8 cellular contexts compared by ENCODE assay signal in genomic region chr20:23350855-23351838, GRCh38. TPM values are rescaled to one million over a fixed set of nuclear protein-coding genes. Genes with fewer than 3 reads are reported as not detected.
DNase-seq lines count a peak whose midpoint lies in the region; ATAC-seq, FAIRE-seq and TF ChIP-seq lines count a peak whose summit lies in the region.

No MANE protein-coding gene starts in this region.

- H3K4me3 ChIP-seq in ACC112 (ENCODE audit: low read depth, low read length), result peak overlapping the region; percentile 92
- peak overlapping the region; percentile 20 to 79 (median 72) for H3K4me3 ChIP-seq in endothelial cell of umbilical vein (replicated peaks in 1 of 3; ENCODE audit: insufficient read depth in 1 of 3, low read depth in 1 of 3, low read length in 3 of 3)

- H3K36me3 ChIP-seq in ACC112 (ENCODE audit: insufficient read depth, low read length) (no peaks in the 10 kb centered on the region), endothelial cell of umbilical vein (ENCODE audit: control insufficient read depth in 2 of 2, extremely low read depth in 1 of 2, insufficient read depth in 2 of 2, low read length in 2 of 2) (peaks cover 7 to 13% of the 10 kb centered on the region in 2 experiments)

- H3K9me1 ChIP-seq in endothelial cell of umbilical vein (replicated peaks; ENCODE audit: control insufficient read depth, extremely low read depth, insufficient read depth, low read length), result no peaks in the 10 kb centered on the region

- FAIRE-seq in endothelial cell of umbilical vein (lab: Jason Lieb, UNC), result peak; percentile 79

- peak overlapping the region; percentile 88 for H3K9ac ChIP-seq in endothelial cell of umbilical vein (replicated peaks; ENCODE audit: extremely low read depth, insufficient read depth, low read length)

- no peak overlapping the region for H2AFZ ChIP-seq in ACC112 (ENCODE audit: low read length, unreplicated experiment)
- H2AFZ ChIP-seq in endothelial cell of umbilical vein (ENCODE audit: low read depth, low read length), result peak overlapping the region; percentile 30

- TF ChIP-seq CTCF in endothelial cell of umbilical vein (IDR thresholded peaks at IDR 0.05; ENCODE audit: extremely low read depth in 1 of 2, insufficient read depth in 1 of 2, low read depth in 1 of 2, low read length in 2 of 2), result no peak

- ATAC-seq in GM18867 (IDR thresholded peaks at IDR 0.05; ENCODE audit: unreplicated experiment), result peak; percentile 24
- ATAC-seq in HG03060 (IDR thresholded peaks at IDR 0.05; ENCODE audit: low read depth, unreplicated experiment), result peak; percentile 12

- DNase-seq in NCI-H526 treated with DMSO at 0.1 percent for 48 hours (lab: John Stamatoyannopoulos, UW) (peak; percentile 39), endothelial cell of umbilical vein (ENCODE audit: low read depth, low spot score) (peak; percentile 69), myocyte (ENCODE audit: low read depth) (peak; percentile 53)
- peak; percentile 65 for DNase-seq in activated CD8-positive, alpha-beta memory T cell treated with anti-CD3 and anti-CD28 coated beads, Interleukin-2, amount 50 U/mL, for 4 hours
- DNase-seq in stimulated activated naive CD4-positive, alpha-beta T cell treated with Interleukin-2 at 50 U/mL for 16 hours (lab: John Stamatoyannopoulos, UW), result peak; percentile 64

- POLR2A ChIA-PET in endothelial cell of umbilical vein (lab: Charles Lee), result interaction anchor here (1.2 to 1.8 kb wide), 5 partner anchors 10 to 302 kb away, joined by 3 to 10 read pairs (median 5); partner anchors contain the start of gene GZF1

- H3K79me2 ChIP-seq in ACC112 (ENCODE audit: control insufficient read depth, insufficient read depth, low read length, unreplicated experiment), result peaks cover 38% of the 10 kb centered on the region
- peaks cover 39% of the 10 kb centered on the region for H3K79me2 ChIP-seq in endothelial cell of umbilical vein (ENCODE audit: control insufficient read depth, insufficient read depth, low read length)

- H3K4me1 ChIP-seq in ACC112 (ENCODE audit: control insufficient read depth, insufficient read depth, low read length, unreplicated experiment), result peaks cover 11% of the 10 kb centered on the region
- peaks cover 19% of the 10 kb centered on the region for H3K4me1 ChIP-seq in endothelial cell of umbilical vein (ENCODE audit: control insufficient read depth, extremely low read depth, insufficient read depth, low read length)

- dilution Hi-C loops in endothelial cell of umbilical vein (cut with MboI; ENCODE audit: extremely low pct_ligation_motif_present, low sequenced_read_pairs), result no loop called here

- no TSS peak for BruUV-seq in endothelial cell of umbilical vein (replicated peaks; lab: Mats Ljungman, UMichigan)

- H3K4me2 ChIP-seq in endothelial cell of umbilical vein (ENCODE audit: insufficient read depth, low read length), result peak overlapping the region; percentile 63

- intact Hi-C loops in endothelial cell of umbilical vein (cut with micrococcal nuclease), result loop anchor here (1.0 to 5.0 kb wide), 9 partner anchors 7 to 554 kb away; partner anchors contain the start of gene NAPB

- CTCF ChIA-PET in endothelial cell of umbilical vein (lab: Charles Lee), result interaction anchor here (1.2 to 2.9 kb wide), 17 partner anchors 8 to 659 kb away, joined by 3 to 46 read pairs (median 6); partner anchors contain the start of genes NAPB and THBD

- TF ChIP-seq POLR2A in endothelial cell of umbilical vein (IDR thresholded peaks at IDR 0.05; ENCODE audit: low read depth, low read length), result no peak

- no peaks in the 10 kb centered on the region for H3K9me3 ChIP-seq in endothelial cell of umbilical vein (replicated peaks; ENCODE audit: control insufficient read depth, insufficient read depth, low read length)

- peak overlapping the region; percentile 98 for H3K27ac ChIP-seq in ACC112 (ENCODE audit: low read depth, low read length)
- H3K27ac ChIP-seq in endothelial cell of umbilical vein (ENCODE audit: insufficient read depth, low read depth, low read length), result peak overlapping the region; percentile 94

- no peaks in the 10 kb centered on the region for H3K27me3 ChIP-seq in ACC112 (ENCODE audit: insufficient read depth, low read length)
- H3K27me3 ChIP-seq in endothelial cell of umbilical vein (ENCODE audit: control insufficient read depth in 2 of 2, insufficient read depth in 2 of 2, low read length in 2 of 2), result no peaks in the 10 kb centered on the region

- H4K20me1 ChIP-seq in endothelial cell of umbilical vein (replicated peaks; ENCODE audit: control insufficient read depth, extremely low read depth, insufficient read depth, low read length), result no peaks in the 10 kb centered on the region

TF ChIP-seq in endothelial cell of umbilical vein, 7 proteins besides CTCF, POLR2A, EP300 and RAD21:
- no peak for TF ChIP-seq MYC (IDR thresholded peaks at IDR 0.05; ENCODE audit: low read depth, low read length)
- peak; percentile 60 for TF ChIP-seq MAX (IDR thresholded peaks at IDR 0.05; ENCODE audit: insufficient read depth, insufficient read length)
- TF ChIP-seq JUN (IDR thresholded peaks at IDR 0.05; ENCODE audit: borderline replicate concordance, insufficient read depth, insufficient read length, low read depth), result no peak
- TF ChIP-seq EZH2 (IDR thresholded peaks at IDR 0.05; ENCODE audit: borderline replicate concordance, low read depth, low read length, severe bottlenecking), result no peak
TF ChIP-seq in endothelial cell of umbilical vein: peak in this region for 1.

RNA-seq across cellular contexts. Expression of gene NXT1, which starts 0.6 kb away (rescaled TPM):
- total RNA-seq in endothelial cell of umbilical vein, result 27.1 and 28.5 TPM in 2 replicates
- 39.2 and 40.2 TPM in 2 replicates for polyA plus RNA-seq in endothelial cell of umbilical vein
- polyA plus RNA-seq in endothelial cell of umbilical vein (2011; cell fraction: cytosol; rRNA removed), result 34.6 and 43.2 TPM in 2 replicates
- 17.9 and 19.9 TPM in 2 replicates for polyA plus RNA-seq in endothelial cell of umbilical vein (2011; cell fraction: nucleus; rRNA removed)
- polyA plus RNA-seq in endothelial cell of umbilical vein (2012), result 28.4 and 32.3 TPM in 2 replicates
- polyA minus RNA-seq in endothelial cell of umbilical vein, result 18.0 and 19.8 TPM in 2 replicates
- 12.4 TPM for polyA minus RNA-seq in endothelial cell of umbilical vein (2011; cell fraction: cytosol; rRNA and poly(A)+ RNA removed)
- polyA minus RNA-seq in endothelial cell of umbilical vein (2011; cell fraction: nucleus; rRNA and poly(A)+ RNA removed), result 6.6 TPM in 2 replicates
- total RNA-seq in myocyte, result 26.1 and 28.3 TPM in 2 replicates
- 21.7 TPM for polyA plus RNA-seq in myocyte (2012)

RNA-seq across cellular contexts. Expression of gene GZF1, which starts 10.8 kb away (rescaled TPM):
- total RNA-seq in endothelial cell of umbilical vein (10.0 and 12.5 TPM in 2 replicates), myocyte (20.6 and 27.8 TPM in 2 replicates)
- polyA plus RNA-seq in endothelial cell of umbilical vein, result 9.7 and 19.6 TPM in 2 replicates
- polyA plus RNA-seq in endothelial cell of umbilical vein (2011; cell fraction: cytosol; rRNA removed), result 9.3 and 14.4 TPM in 2 replicates
- 29.8 and 58.4 TPM in 2 replicates for polyA plus RNA-seq in endothelial cell of umbilical vein (2011; cell fraction: nucleus; rRNA removed)
- 8.6 and 11.6 TPM in 2 replicates for polyA plus RNA-seq in endothelial cell of umbilical vein (2012)
- polyA minus RNA-seq in endothelial cell of umbilical vein, result 48.7 and 50.8 TPM in 2 replicates
- 19.0 TPM for polyA minus RNA-seq in endothelial cell of umbilical vein (2011; cell fraction: cytosol; rRNA and poly(A)+ RNA removed)
- polyA minus RNA-seq in endothelial cell of umbilical vein (2011; cell fraction: nucleus; rRNA and poly(A)+ RNA removed), result 27.7 and 30.5 TPM in 2 replicates
- 12.7 TPM for polyA plus RNA-seq in myocyte (2012)

Comparison
In these comparisons a context has a peak if more than half of its experiments do, and no peak if none do; other contexts are left out.
1. Peak in every context shown above with its lines: DNase-seq, ATAC-seq, H3K4me3 ChIP-seq and H3K27ac ChIP-seq.